Comparison of ENCODE assay signal across 2 cellular contexts in the genomic region with DNA sequence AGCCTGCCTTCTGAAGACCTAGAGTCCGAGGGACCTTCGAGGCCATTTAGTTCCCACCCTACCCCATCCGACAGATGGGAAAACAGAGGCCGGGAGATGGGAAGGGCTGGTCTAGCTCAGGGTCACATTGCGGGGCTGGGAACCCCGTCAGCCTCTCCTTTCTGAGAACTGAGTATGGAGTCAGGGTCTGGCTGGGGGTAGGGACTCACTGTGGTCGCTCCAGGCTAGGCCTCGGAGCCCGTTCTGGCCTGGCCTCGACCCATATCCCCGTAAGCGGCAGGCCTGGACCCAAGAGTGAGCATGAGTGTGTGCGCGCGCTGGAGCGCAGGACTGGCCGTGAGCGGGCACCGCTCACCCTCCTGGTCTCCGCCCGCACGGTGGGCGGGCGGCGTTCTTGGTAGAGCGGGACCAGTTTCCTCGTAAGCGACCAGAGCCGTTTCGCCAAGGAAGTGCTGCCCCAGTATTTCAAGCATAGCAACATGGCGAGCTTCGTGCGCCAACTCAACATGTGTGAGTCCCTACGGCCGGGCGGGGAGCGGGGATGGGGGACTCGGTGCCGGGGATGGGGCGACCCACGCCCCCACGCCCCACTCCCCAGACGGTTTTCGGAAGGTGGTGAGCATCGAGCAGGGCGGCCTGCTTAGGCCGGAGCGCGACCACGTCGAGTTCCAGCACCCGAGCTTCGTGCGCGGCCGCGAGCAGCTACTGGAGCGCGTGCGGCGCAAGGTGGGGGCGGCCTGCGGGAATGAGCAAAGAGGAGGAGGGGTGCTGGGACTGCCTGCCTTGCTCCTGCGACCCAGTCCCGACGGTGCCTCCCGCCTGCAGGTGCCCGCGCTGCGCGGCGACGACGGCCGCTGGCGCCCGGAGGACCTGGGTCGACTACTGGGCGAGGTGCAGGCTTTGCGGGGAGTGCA.
A peak's percentile ranks its signal among the peaks of the same experiment; 100 is the strongest.
TF ChIP-seq lines count a peak whose summit lies in the region.

No MANE protein-coding gene starts in this region.

TF ChIP-seq in A549, 52 proteins besides CTCF, POLR2A, EP300 and RAD21:
- TF ChIP-seq TP53 (CRISPR knock-in tag; IDR thresholded peaks at IDR 0.05): no peak
- peak; percentile 78; the same call in 1 of the 2 replicates for TF ChIP-seq KDM1A (IDR thresholded peaks at IDR 0.05; ENCODE audit: low read depth)

TF ChIP-seq in neural cell, 6 proteins besides CTCF, POLR2A, EP300 and RAD21:
- TF ChIP-seq MXI1 (conservative IDR thresholded peaks at IDR 0.05; ENCODE audit: poor library complexity, severe bottlenecking): no peak
- TF ChIP-seq SMC3 (conservative IDR thresholded peaks at IDR 0.05; ENCODE audit: poor library complexity): no peak
- TF ChIP-seq, protein P1, sequence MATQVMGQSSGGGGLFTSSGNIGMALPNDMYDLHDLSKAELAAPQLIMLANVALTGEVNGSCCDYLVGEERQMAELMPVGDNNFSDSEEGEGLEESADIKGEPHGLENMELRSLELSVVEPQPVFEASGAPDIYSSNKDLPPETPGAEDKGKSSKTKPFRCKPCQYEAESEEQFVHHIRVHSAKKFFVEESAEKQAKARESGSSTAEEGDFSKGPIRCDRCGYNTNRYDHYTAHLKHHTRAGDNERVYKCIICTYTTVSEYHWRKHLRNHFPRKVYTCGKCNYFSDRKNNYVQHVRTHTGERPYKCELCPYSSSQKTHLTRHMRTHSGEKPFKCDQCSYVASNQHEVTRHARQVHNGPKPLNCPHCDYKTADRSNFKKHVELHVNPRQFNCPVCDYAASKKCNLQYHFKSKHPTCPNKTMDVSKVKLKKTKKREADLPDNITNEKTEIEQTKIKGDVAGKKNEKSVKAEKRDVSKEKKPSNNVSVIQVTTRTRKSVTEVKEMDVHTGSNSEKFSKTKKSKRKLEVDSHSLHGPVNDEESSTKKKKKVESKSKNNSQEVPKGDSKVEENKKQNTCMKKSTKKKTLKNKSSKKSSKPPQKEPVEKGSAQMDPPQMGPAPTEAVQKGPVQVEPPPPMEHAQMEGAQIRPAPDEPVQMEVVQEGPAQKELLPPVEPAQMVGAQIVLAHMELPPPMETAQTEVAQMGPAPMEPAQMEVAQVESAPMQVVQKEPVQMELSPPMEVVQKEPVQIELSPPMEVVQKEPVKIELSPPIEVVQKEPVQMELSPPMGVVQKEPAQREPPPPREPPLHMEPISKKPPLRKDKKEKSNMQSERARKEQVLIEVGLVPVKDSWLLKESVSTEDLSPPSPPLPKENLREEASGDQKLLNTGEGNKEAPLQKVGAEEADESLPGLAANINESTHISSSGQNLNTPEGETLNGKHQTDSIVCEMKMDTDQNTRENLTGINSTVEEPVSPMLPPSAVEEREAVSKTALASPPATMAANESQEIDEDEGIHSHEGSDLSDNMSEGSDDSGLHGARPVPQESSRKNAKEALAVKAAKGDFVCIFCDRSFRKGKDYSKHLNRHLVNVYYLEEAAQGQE (IDR thresholded peaks at IDR 0.05; ENCODE audit: borderline replicate concordance): no peak
- peak; percentile 97 for TF ChIP-seq EZH2 (IDR thresholded peaks at IDR 0.05; ENCODE audit: borderline replicate concordance, insufficient read depth, low read length, poor library complexity, severe bottlenecking)
- TF ChIP-seq TAF1 (IDR thresholded peaks at IDR 0.05; ENCODE audit: low read depth): no peak
- no peak for TF ChIP-seq POLR2AphosphoS5 (IDR thresholded peaks at IDR 0.05)
